1 cellular context compared by ENCODE assay signal in genomic region chr11:35617316-35617686, GRCh38.
TF ChIP-seq lines count a peak whose summit lies in the region.

No MANE protein-coding gene starts in this region.

TF ChIP-seq in HepG2, 621 proteins besides CTCF, POLR2A, EP300 and RAD21:
- TF ChIP-seq ZNF251 (CRISPR knock-in tag; IDR thresholded peaks at IDR 0.05) (no peak), ZNF232 (CRISPR knock-in tag; IDR thresholded peaks at IDR 0.05; ENCODE audit: borderline replicate concordance) (no peak), SOX5 (CRISPR knock-in tag; IDR thresholded peaks at IDR 0.05; ENCODE audit: borderline replicate concordance) (no peak), ZNF614 (CRISPR knock-in tag; IDR thresholded peaks at IDR 0.05; ENCODE audit: borderline replicate concordance) (no peak), STAT5B (CRISPR knock-in tag; IDR thresholded peaks at IDR 0.05) (no peak)
- TF ChIP-seq, protein P1, sequence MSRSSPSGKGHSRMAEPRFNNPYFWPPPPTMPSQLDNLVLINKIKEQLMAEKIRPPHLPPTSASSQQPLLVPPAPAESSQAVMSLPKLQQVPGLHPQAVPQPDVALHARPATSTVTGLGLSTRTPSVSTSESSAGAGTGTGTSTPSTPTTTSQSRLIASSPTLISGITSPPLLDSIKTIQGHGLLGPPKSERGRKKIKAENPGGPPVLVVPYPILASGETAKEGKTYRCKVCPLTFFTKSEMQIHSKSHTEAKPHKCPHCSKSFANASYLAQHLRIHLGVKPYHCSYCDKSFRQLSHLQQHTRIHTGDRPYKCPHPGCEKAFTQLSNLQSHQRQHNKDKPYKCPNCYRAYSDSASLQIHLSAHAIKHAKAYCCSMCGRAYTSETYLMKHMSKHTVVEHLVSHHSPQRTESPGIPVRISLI (CRISPR knock-in tag; IDR thresholded peaks at IDR 0.05; ENCODE audit: borderline replicate concordance), result no peak
TF ChIP-seq in HepG2: peak in this region for 0.
